4 cellular contexts compared by ENCODE assay signal in the genomic region with DNA sequence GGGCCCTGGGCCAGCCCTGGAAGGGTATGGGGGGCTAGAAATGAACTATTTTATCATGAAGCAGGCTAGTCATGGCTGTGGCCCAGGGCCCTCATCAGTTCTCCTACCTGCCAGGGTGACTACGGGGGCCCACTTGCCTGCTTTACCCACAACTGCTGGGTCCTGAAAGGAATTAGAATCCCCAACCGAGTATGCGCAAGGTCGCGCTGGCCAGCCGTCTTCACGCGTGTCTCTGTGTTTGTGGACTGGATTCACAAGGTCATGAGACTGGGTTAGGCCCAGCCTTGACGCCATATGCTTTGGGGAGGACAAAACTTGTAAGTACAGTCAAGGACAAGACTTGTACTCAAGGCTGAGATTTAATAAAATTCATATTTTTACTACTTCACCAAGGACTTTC. TPM values are rescaled to one million over a fixed set of nuclear protein-coding genes. Genes with fewer than 3 reads are reported as not detected.
"Had no signal": no experiment of that assay in that cellular context is flagged by ENCODE, and none has a peak within 500 bp of the region (broad histone marks: within the 10 kb centered on the region; RNA-seq: fewer than 3 reads in every experiment).

No MANE protein-coding gene starts in this region.

RNA-seq across cellular contexts. Expression of gene RNU1-3, which starts 16.8 kb away (rescaled TPM):
- polyA plus RNA-seq: foreskin keratinocyte; mammary epithelial cell; naive thymus-derived CD4-positive, alpha-beta T cell; sigmoid colon had no signal
